ENCODE assay signal across 25 cellular contexts in the genomic region with DNA sequence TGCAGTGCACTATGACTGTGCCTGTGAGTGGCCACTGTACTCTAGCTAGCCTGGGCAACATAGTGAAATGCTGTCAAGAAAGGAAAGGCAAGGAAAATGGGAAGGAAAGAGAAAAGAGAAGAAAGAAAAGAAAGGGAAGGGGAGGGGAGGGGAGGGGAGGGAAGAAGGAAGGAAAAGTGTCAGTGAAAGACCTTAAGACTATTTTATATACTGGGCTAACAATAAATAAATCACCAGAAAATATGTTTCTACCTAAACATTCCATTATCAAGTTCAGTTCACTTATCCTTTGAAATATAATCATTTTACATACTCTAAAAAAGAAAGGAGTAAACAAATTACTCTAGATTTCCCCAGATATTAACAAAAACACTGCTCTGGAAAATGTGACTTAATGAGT. TPM values are rescaled to one million over a fixed set of nuclear protein-coding genes. Genes with fewer than 3 reads are reported as not detected.
"Had no signal": no experiment of that assay in that cellular context is flagged by ENCODE, and none has a peak within 500 bp of the region (broad histone marks: within the 10 kb centered on the region; RNA-seq: fewer than 3 reads in every experiment).

No MANE protein-coding gene starts in this region.

- H2AFZ ChIP-seq: parathyroid adenoma had no signal

- H3K27me3 ChIP-seq: foreskin keratinocyte, left lung, SJCRH30, upper lobe of left lung had no signal

- H3K4me1 Mint-ChIP-seq: brain, nephron had no signal

- H3K9ac ChIP-seq: parathyroid adenoma had no signal

- H3K9me3 ChIP-seq: left lung, SJCRH30, thoracic aorta, upper lobe of left lung had no signal

- H3K27ac Mint-ChIP-seq: activated CD4-positive, alpha-beta memory T cell treated with anti-CD3 and anti-CD28 coated beads for 36 hours; activated CD8-positive, alpha-beta memory T cell treated with anti-CD3 and anti-CD28 coated beads, Interleukin-2, amount 10 ng/mL, durations not matched to agents 7 days and 5 days; nephron; stimulated activated naive B cell treated with anti-CD40 and anti-IgM and Interleukin-4, amounts not matched to agents 10 μg/mL and 1 μg/mL and 100 μg/mL, for 72 hours had no signal

- H3K9me3 Mint-ChIP-seq: activated CD4-positive, alpha-beta memory T cell treated with anti-CD3 and anti-CD28 coated beads for 36 hours; brain; immature natural killer cell; nephron; stimulated activated naive B cell treated with anti-CD40 and anti-IgM and Interleukin-4, amounts not matched to agents 10 μg/mL and 1 μg/mL and 100 μg/mL, for 72 hours had no signal

- H3K27ac ChIP-seq: foreskin keratinocyte, left lung, parathyroid adenoma, SJCRH30, thoracic aorta, upper lobe of left lung had no signal

- DNase-seq: activated CD4-positive, alpha-beta memory T cell treated with anti-CD3 and anti-CD28 coated beads for 36 hours; activated CD4-positive, alpha-beta T cell treated with anti-CD3 and anti-CD28 coated beads for 4 hours; activated CD4-positive, CD25-positive, alpha-beta regulatory T cell; activated CD8-positive, alpha-beta memory T cell treated with anti-CD3 and anti-CD28 coated beads, Interleukin-2, amount 10 ng/mL, durations not matched to agents 7 days and 5 days; activated T-cell treated with anti-CD3 and anti-CD28 coated beads for 4 hours; anterior cingulate cortex; caudate nucleus; dermis blood vessel endothelial cell; effector CD8-positive, alpha-beta T cell; erythroblast; foreskin keratinocyte; immature natural killer cell; left lung; nucleus accumbens; SJCRH30; small intestine; stimulated activated CD4-positive, alpha-beta T cell treated with anti-CD3 and anti-CD28 coated beads, Interleukin-2, amount 100 ng/mL, for 24 hours; stimulated activated naive B cell treated with anti-CD40 and anti-IgM and Interleukin-4, amounts not matched to agents 10 μg/mL and 1 μg/mL and 100 μg/mL, for 72 hours; T1000; upper lobe of left lung had no signal

- H3K4me3 Mint-ChIP-seq: activated CD4-positive, alpha-beta memory T cell treated with anti-CD3 and anti-CD28 coated beads for 36 hours; activated CD8-positive, alpha-beta memory T cell treated with anti-CD3 and anti-CD28 coated beads, Interleukin-2, amount 10 ng/mL, durations not matched to agents 7 days and 5 days; brain; immature natural killer cell; nephron; stimulated activated naive B cell treated with anti-CD40 and anti-IgM and Interleukin-4, amounts not matched to agents 10 μg/mL and 1 μg/mL and 100 μg/mL, for 72 hours had no signal

- H3K4me3 ChIP-seq: left lung, SJCRH30, thoracic aorta, upper lobe of left lung had no signal

- H3K4me1 ChIP-seq: foreskin keratinocyte, left lung, parathyroid adenoma, SJCRH30, upper lobe of left lung had no signal

- ATAC-seq: activated CD8-positive, alpha-beta memory T cell treated with anti-CD3 and anti-CD28 coated beads, Interleukin-2, amount 10 ng/mL, durations not matched to agents 7 days and 5 days; foreskin keratinocyte; left lung; sciatic nerve; stimulated activated naive B cell treated with anti-CD40 and anti-IgM and Interleukin-4, amounts not matched to agents 10 μg/mL and 1 μg/mL and 100 μg/mL, for 72 hours had no signal

- H3K27me3 Mint-ChIP-seq: activated CD4-positive, alpha-beta memory T cell treated with anti-CD3 and anti-CD28 coated beads for 36 hours; activated CD8-positive, alpha-beta memory T cell treated with anti-CD3 and anti-CD28 coated beads, Interleukin-2, amount 10 ng/mL, durations not matched to agents 7 days and 5 days; brain; stimulated activated naive B cell treated with anti-CD40 and anti-IgM and Interleukin-4, amounts not matched to agents 10 μg/mL and 1 μg/mL and 100 μg/mL, for 72 hours had no signal

RNA-seq across cellular contexts. Expression of a gene that starts 22.1 kb away (rescaled TPM):
- total RNA-seq: SJCRH30 had no signal
